In the genomic region with DNA sequence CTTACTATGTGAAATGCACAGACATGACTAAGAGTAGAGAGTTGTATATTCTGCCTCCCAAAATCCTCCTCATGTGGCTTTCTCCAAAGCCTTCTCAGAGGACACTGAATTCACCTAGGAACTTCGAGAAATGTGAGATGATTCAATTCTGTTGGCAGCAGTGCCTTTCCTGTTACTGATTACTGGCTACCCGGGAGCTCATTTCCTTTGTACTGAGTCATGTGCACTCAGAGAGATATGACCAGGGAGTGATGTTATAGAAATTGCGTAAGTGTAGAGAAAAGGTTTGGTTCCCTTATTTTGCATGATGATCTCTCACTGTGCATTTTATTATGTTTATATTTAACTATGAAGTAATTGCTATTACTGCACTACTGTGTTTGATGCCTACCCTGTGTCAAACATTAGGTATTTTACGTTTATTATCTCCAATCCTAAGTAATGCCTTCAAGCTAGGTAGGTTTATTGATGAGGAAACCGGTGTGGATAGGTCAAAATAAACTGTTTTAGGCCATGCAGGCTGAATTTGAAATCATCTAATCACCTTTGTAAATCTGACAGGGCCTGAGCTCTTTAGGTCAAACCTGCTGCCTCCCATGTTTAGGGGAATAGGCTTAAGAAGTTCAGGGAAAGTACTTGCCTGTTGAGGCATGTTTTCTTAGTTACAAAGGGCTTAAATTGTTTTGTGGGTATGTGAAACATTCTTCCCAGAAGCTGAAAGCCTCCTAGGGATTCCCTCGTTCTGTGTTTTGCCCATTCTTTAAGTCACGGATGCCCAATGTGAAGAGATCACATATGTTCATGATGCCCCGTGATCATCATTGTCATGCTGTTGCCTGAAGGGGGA, we compare ENCODE assay signal across 1 cellular context.
TF ChIP-seq lines count a peak whose summit lies in the region.

No MANE protein-coding gene starts in this region.

TF ChIP-seq in HepG2, 621 proteins besides CTCF, POLR2A, EP300 and RAD21 (continued from another document and continues in another):
- TF ChIP-seq, protein P1, sequence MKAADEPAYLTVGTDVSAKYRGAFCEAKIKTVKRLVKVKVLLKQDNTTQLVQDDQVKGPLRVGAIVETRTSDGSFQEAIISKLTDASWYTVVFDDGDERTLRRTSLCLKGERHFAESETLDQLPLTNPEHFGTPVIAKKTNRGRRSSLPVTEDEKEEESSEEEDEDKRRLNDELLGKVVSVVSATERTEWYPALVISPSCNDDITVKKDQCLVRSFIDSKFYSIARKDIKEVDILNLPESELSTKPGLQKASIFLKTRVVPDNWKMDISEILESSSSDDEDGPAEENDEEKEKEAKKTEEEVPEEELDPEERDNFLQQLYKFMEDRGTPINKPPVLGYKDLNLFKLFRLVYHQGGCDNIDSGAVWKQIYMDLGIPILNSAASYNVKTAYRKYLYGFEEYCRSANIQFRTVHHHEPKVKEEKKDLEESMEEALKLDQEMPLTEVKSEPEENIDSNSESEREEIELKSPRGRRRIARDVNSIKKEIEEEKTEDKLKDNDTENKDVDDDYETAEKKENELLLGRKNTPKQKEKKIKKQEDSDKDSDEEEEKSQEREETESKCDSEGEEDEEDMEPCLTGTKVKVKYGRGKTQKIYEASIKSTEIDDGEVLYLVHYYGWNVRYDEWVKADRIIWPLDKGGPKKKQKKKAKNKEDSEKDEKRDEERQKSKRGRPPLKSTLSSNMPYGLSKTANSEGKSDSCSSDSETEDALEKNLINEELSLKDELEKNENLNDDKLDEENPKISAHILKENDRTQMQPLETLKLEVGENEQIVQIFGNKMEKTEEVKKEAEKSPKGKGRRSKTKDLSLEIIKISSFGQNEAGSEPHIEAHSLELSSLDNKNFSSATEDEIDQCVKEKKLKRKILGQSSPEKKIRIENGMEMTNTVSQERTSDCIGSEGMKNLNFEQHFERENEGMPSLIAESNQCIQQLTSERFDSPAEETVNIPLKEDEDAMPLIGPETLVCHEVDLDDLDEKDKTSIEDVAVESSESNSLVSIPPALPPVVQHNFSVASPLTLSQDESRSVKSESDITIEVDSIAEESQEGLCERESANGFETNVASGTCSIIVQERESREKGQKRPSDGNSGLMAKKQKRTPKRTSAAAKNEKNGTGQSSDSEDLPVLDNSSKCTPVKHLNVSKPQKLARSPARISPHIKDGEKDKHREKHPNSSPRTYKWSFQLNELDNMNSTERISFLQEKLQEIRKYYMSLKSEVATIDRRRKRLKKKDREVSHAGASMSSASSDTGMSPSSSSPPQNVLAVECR (CRISPR knock-in tag; IDR thresholded peaks at IDR 0.05; ENCODE audit: borderline replicate concordance) = no peak
- no peak for TF ChIP-seq ZNF546 (CRISPR knock-in tag; conservative IDR thresholded peaks at IDR 0.05)
- peak; percentile 51; the same call in 1 of the 2 replicates for TF ChIP-seq FOXA3 (CRISPR knock-in tag; IDR thresholded peaks at IDR 0.05)
- no peak; the same call in 1 of the 2 replicates for TF ChIP-seq ZNF772 (CRISPR knock-in tag; IDR thresholded peaks at IDR 0.05)
- TF ChIP-seq NR1H2 (CRISPR knock-in tag; IDR thresholded peaks at IDR 0.05; ENCODE audit: borderline replicate concordance, low read depth) = no peak
- TF ChIP-seq ETV6 (CRISPR knock-in tag; conservative IDR thresholded peaks at IDR 0.05) = no peak
- peak; percentile 68; the same call in 1 of the 2 replicates for TF ChIP-seq HMG20A (CRISPR knock-in tag; IDR thresholded peaks at IDR 0.05; ENCODE audit: borderline replicate concordance)
- no peak for TF ChIP-seq ZNF180 (CRISPR knock-in tag; IDR thresholded peaks at IDR 0.05; ENCODE audit: borderline replicate concordance, low read depth)
- TF ChIP-seq ZSCAN29 (CRISPR knock-in tag; conservative IDR thresholded peaks at IDR 0.05) = no peak
- TF ChIP-seq CEBPB (IDR thresholded peaks at IDR 0.05; ENCODE audit: borderline replicate concordance, low read depth, low read length) = peak; percentile 97
- no peak for TF ChIP-seq PAX8 (CRISPR knock-in tag; IDR thresholded peaks at IDR 0.05; ENCODE audit: borderline replicate concordance)
- TF ChIP-seq ZNF124 (CRISPR knock-in tag; IDR thresholded peaks at IDR 0.05) = no peak
- TF ChIP-seq HNF1B (CRISPR knock-in tag; IDR thresholded peaks at IDR 0.05) = no peak
- TF ChIP-seq TOPORS (CRISPR knock-in tag; IDR thresholded peaks at IDR 0.05) = no peak
- TF ChIP-seq BHLHE40 (IDR thresholded peaks at IDR 0.05; ENCODE audit: low read length) = peak; percentile 69
- no peak for TF ChIP-seq ZNF749 (CRISPR knock-in tag; IDR thresholded peaks at IDR 0.05; ENCODE audit: borderline replicate concordance)
- TF ChIP-seq, protein P2, sequence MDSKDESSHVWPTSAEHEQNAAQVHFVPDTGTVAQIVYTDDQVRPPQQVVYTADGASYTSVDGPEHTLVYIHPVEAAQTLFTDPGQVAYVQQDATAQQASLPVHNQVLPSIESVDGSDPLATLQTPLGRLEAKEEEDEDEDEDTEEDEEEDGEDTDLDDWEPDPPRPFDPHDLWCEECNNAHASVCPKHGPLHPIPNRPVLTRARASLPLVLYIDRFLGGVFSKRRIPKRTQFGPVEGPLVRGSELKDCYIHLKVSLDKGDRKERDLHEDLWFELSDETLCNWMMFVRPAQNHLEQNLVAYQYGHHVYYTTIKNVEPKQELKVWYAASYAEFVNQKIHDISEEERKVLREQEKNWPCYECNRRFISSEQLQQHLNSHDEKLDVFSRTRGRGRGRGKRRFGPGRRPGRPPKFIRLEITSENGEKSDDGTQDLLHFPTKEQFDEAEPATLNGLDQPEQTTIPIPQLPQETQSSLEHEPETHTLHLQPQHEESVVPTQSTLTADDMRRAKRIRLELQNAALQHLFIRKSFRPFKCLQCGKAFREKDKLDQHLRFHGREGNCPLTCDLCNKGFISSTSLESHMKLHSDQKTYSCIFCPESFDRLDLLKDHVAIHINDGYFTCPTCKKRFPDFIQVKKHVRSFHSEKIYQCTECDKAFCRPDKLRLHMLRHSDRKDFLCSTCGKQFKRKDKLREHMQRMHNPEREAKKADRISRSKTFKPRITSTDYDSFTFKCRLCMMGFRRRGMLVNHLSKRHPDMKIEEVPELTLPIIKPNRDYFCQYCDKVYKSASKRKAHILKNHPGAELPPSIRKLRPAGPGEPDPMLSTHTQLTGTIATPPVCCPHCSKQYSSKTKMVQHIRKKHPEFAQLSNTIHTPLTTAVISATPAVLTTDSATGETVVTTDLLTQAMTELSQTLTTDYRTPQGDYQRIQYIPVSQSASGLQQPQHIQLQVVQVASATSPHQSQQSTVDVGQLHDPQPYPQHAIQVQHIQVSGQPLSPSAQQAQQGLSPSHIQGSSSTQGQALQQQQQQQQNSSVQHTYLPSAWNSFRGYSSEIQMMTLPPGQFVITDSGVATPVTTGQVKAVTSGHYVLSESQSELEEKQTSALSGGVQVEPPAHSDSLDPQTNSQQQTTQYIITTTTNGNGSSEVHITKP (CRISPR knock-in tag; IDR thresholded peaks at IDR 0.05; ENCODE audit: low read depth) = 0 out of 2 replicates have a peak, but pooled peaks have one; percentile 24
- 0 out of 3 replicates have a peak, but pooled peaks have one; percentile 30 for TF ChIP-seq MXI1 (IDR thresholded peaks at IDR 0.05; ENCODE audit: borderline replicate concordance, low read depth, low read length)
- peak; percentile 24 for TF ChIP-seq TEAD3 (CRISPR knock-in tag; optimal IDR thresholded peaks at IDR 0.05; ENCODE audit: borderline replicate concordance)
- TF ChIP-seq ATF7-NPFF (CRISPR knock-in tag; IDR thresholded peaks at IDR 0.05; ENCODE audit: low read depth) = no peak
- TF ChIP-seq ARID3A (IDR thresholded peaks at IDR 0.05; ENCODE audit: low read depth, low read length) = peak; percentile 54
- TF ChIP-seq ZBTB26 (CRISPR knock-in tag; IDR thresholded peaks at IDR 0.05; ENCODE audit: borderline replicate concordance) = no peak
- TF ChIP-seq KLF12 (CRISPR knock-in tag; IDR thresholded peaks at IDR 0.05; ENCODE audit: borderline replicate concordance) = no peak
- 0 out of 2 replicates have a peak, but pooled peaks have one; percentile 45 for TF ChIP-seq MIXL1 (CRISPR knock-in tag; IDR thresholded peaks at IDR 0.05)
- TF ChIP-seq ZNF331 (CRISPR knock-in tag; IDR thresholded peaks at IDR 0.05) = peak; percentile 15; the same call in 1 of the 2 replicates
- TF ChIP-seq DPF2 (CRISPR knock-in tag; IDR thresholded peaks at IDR 0.05; ENCODE audit: borderline replicate concordance, low read depth) = no peak
- TF ChIP-seq HNRNPLL (IDR thresholded peaks at IDR 0.05; ENCODE audit: low read depth, low read length, poor library complexity, severe bottlenecking) = no peak
- no peak for TF ChIP-seq GTF2F1 (IDR thresholded peaks at IDR 0.05; ENCODE audit: low read length)
- TF ChIP-seq, protein P3, sequence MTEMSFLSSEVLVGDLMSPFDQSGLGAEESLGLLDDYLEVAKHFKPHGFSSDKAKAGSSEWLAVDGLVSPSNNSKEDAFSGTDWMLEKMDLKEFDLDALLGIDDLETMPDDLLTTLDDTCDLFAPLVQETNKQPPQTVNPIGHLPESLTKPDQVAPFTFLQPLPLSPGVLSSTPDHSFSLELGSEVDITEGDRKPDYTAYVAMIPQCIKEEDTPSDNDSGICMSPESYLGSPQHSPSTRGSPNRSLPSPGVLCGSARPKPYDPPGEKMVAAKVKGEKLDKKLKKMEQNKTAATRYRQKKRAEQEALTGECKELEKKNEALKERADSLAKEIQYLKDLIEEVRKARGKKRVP (CRISPR knock-in tag; IDR thresholded peaks at IDR 0.05) = peak in 1 of 2 experiments; percentile 77; a peak in 2 of 4 replicates
- TF ChIP-seq CBFB (CRISPR knock-in tag; IDR thresholded peaks at IDR 0.05) = no peak
- TF ChIP-seq TCF7L2 (IDR thresholded peaks at IDR 0.05; ENCODE audit: low read depth, low read length) = no peak
- TF ChIP-seq SAP130 (CRISPR knock-in tag; IDR thresholded peaks at IDR 0.05; ENCODE audit: low read depth) = peak; percentile 63; the same call in 1 of the 2 replicates
- no peak for TF ChIP-seq NR2F6 (IDR thresholded peaks at IDR 0.05)
- TF ChIP-seq NR2F6 (CRISPR knock-in tag; IDR thresholded peaks at IDR 0.05) = no peak
- TF ChIP-seq ELF4 (CRISPR knock-in tag; IDR thresholded peaks at IDR 0.05; ENCODE audit: borderline replicate concordance) = no peak
- no peak for TF ChIP-seq ZNF253 (CRISPR knock-in tag; IDR thresholded peaks at IDR 0.05; ENCODE audit: borderline replicate concordance)
- TF ChIP-seq RCOR2 (CRISPR knock-in tag; IDR thresholded peaks at IDR 0.05) = 0 out of 2 replicates have a peak, but pooled peaks have one; percentile 66
- peak; percentile 53 for TF ChIP-seq RARA (CRISPR knock-in tag; IDR thresholded peaks at IDR 0.05)
- no peak for TF ChIP-seq ZNF275 (CRISPR knock-in tag; IDR thresholded peaks at IDR 0.05; ENCODE audit: borderline replicate concordance)
- TF ChIP-seq, protein P4, sequence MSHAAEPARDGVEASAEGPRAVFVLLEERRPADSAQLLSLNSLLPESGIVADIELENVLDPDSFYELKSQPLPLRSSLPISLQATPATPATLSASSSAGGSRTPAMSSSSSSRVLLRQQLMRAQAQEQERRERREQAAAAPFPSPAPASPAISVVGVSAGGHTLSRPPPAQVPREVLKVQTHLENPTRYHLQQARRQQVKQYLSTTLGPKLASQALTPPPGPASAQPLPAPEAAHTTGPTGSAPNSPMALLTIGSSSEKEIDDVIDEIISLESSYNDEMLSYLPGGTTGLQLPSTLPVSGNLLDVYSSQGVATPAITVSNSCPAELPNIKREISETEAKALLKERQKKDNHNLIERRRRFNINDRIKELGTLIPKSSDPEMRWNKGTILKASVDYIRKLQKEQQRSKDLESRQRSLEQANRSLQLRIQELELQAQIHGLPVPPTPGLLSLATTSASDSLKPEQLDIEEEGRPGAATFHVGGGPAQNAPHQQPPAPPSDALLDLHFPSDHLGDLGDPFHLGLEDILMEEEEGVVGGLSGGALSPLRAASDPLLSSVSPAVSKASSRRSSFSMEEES (CRISPR knock-in tag; IDR thresholded peaks at IDR 0.05) = peak; percentile 93
- TF ChIP-seq ZKSCAN1 (IDR thresholded peaks at IDR 0.05; ENCODE audit: low read length) = no peak
